In the genomic region with DNA sequence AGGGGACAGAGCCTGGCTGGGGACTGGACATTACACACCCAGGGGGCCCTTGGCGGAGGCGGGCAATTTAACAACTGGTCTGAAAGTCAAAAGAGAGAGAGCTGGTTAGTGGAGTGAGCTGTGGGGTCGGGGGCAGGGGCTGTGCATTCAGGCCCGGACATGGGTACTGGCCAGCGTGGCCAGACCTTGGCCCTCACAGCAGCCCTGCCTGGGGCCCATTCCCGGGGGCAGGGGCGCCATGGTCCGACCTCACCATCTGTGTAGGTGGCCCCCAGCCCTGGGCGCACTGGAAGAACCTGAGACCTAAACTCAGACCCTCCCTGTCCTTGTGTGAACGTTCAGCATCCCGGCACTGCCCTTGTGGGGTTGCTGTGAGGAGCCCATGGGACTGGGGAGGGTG, we compare ENCODE assay signal across 25 cellular contexts. TPM values are rescaled to one million over a fixed set of nuclear protein-coding genes. Genes with fewer than 3 reads are reported as not detected.
"Had no signal": no experiment of that assay in that cellular context is flagged by ENCODE, and none has a peak within 500 bp of the region (broad histone marks: within the 10 kb centered on the region; RNA-seq: fewer than 3 reads in every experiment).

No MANE protein-coding gene starts in this region.

- H3K9ac ChIP-seq: parathyroid adenoma had no signal

- H3K4me3 ChIP-seq: dorsolateral prefrontal cortex, heart left ventricle, psoas muscle, spleen, suprapubic skin, thyroid gland had no signal

- H3K27ac ChIP-seq: dorsolateral prefrontal cortex, heart left ventricle, parathyroid adenoma, psoas muscle, spleen, suprapubic skin, thyroid gland had no signal

- H3K27ac Mint-ChIP-seq: type B pancreatic cell had no signal

- H3K9me3 ChIP-seq: heart left ventricle, psoas muscle, spleen, suprapubic skin, thyroid gland had no signal

- H3K9me3 Mint-ChIP-seq: central memory CD8-positive, alpha-beta T cell; naive B cell; nephron progenitor cell; type B pancreatic cell had no signal

- H3K27me3 ChIP-seq: dorsolateral prefrontal cortex, heart left ventricle, spleen, suprapubic skin, thyroid gland had no signal

- ATAC-seq: heart left ventricle, psoas muscle, sciatic nerve had no signal

- H3K27me3 Mint-ChIP-seq: central memory CD8-positive, alpha-beta T cell; naive B cell; type B pancreatic cell had no signal

- H3K4me3 Mint-ChIP-seq: central memory CD8-positive, alpha-beta T cell; naive B cell; nephron progenitor cell; type B pancreatic cell had no signal

- H3K36me3 ChIP-seq: heart left ventricle, spleen, suprapubic skin, thyroid gland had no signal

- H3K4me1 ChIP-seq: psoas muscle, thyroid gland had no signal

- H3K36me3 Mint-ChIP-seq: naive B cell, type B pancreatic cell had no signal

- DNase-seq: cortex of kidney; dorsolateral prefrontal cortex; effector CD8-positive, alpha-beta T cell; heart left ventricle; hippocampal formation; kidney glomerular epithelial cell; naive B cell; nephron progenitor cell; nucleus accumbens; psoas muscle; retina; spleen; stimulated activated CD4-positive, alpha-beta T cell treated with anti-CD3 and anti-CD28 coated beads, Interleukin-15, amount 100 ng/mL, for 24 hours; stimulated activated CD4-positive, alpha-beta T cell treated with anti-CD3 and anti-CD28 coated beads, Interleukin-1b, Interleukin-23, amount 100 ng/mL, for 48 hours; stimulated activated CD4-positive, alpha-beta T cell treated with anti-CD3 and anti-CD28 coated beads, Interleukin-4, amount 100 ng/mL, for 24 hours; stimulated activated naive CD4-positive, alpha-beta T cell; thyroid gland had no signal

RNA-seq across cellular contexts. Expression of gene CLDN19, which starts 5.0 kb away (rescaled TPM):
- total RNA-seq: fibroblast of lung, frontal cortex, glomerular endothelial cell, psoas muscle, thyroid gland had no signal
- polyA plus RNA-seq: fibroblast of lung had no signal

RNA-seq across cellular contexts. Expression of gene TMEM269, which starts 49.7 kb away (rescaled TPM):
- total RNA-seq: glomerular endothelial cell had no signal
- polyA plus RNA-seq: heart left ventricle had no signal
